ENCODE assay signal across 15 cellular contexts in the genomic region with DNA sequence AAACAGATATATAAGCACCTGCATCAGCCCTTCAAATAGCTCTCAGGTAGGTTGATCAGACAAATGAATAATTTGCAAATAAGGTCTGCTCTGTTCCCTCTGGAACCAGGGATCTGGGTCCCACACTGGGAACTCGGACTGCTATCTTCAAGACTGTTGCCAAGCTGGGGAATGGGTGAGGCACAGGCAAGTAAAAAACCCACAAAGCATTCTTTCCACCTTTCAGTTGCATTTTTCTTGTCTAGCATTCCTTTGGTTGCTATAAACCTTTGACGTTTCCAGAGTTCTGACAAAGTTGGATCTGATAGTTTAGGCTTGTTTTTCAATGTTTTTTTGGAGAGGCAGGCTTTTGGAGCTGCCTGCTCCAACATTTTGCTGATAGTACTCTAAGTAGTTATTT. TPM values are rescaled to one million over a fixed set of nuclear protein-coding genes. Genes with fewer than 3 reads are reported as not detected.
DNase-seq lines count a peak whose midpoint lies in the region; ATAC-seq and TF ChIP-seq lines count a peak whose summit lies in the region.
"Had no signal": no experiment of that assay in that cellular context is flagged by ENCODE, and none has a peak within 500 bp of the region (broad histone marks: within the 10 kb centered on the region; RNA-seq: fewer than 3 reads in every experiment).

No MANE protein-coding gene starts in this region.

- H3K27ac ChIP-seq in coronary artery: no peak overlapping the region

- no peaks in the 10 kb centered on the region for H3K36me3 Mint-ChIP-seq in WTC11

- CTCF ChIA-PET in WTC11 (lab: Charles Lee): no interaction called here

- intact Hi-C loops in left colon (cut with DNase I, micrococcal nuclease): no loop called here

- H3K4me3 Mint-ChIP-seq in WTC11: no peak overlapping the region
- H3K4me3 Mint-ChIP-seq: B cell; CD4-positive, alpha-beta memory T cell had no signal

- peaks cover 13% of the 10 kb centered on the region for H3K4me1 Mint-ChIP-seq in WTC11
- H3K4me1 Mint-ChIP-seq: B cell had no signal

- H3K27me3 Mint-ChIP-seq in WTC11 (ENCODE audit: low read depth): no peaks in the 10 kb centered on the region
- H3K27me3 Mint-ChIP-seq: B cell; CD4-positive, alpha-beta memory T cell had no signal

- POLR2A ChIA-PET in WTC11 (lab: Charles Lee): interaction anchor here (0.9 kb wide), 1 partner anchor 20 kb away, joined by 4 read pairs; a partner anchor contains a TSS

- H3K9me3 Mint-ChIP-seq in WTC11: no peaks in the 10 kb centered on the region

- ATAC-seq in WTC11: no peak; the same call in 1 of the 2 replicates
- peak; percentile 30 for ATAC-seq in left colon

- TF ChIP-seq CTCF in WTC11 (IDR thresholded peaks at IDR 0.05): no peak
- TF ChIP-seq CTCF in choroid plexus epithelial cell (conservative IDR thresholded peaks at IDR 0.05; ENCODE audit: low read depth, low read length): no peak
- no peak for TF ChIP-seq CTCF in coronary artery (IDR thresholded peaks at IDR 0.05)

- H3K4me3 ChIP-seq in choroid plexus epithelial cell (ENCODE audit: low read depth, low read length): no peak overlapping the region
- H3K4me3 ChIP-seq in coronary artery: no peak overlapping the region

- H3K27ac Mint-ChIP-seq in WTC11: peak overlapping the region; percentile 47; the same call in 1 of the 2 replicates
- H3K27ac Mint-ChIP-seq: B cell; CD4-positive, alpha-beta memory T cell had no signal

- DNase-seq in WTC11 (ENCODE audit: low spot score) (no peak), choroid plexus epithelial cell (ENCODE audit: low read depth) (peak; percentile 13), left colon (no peak), coronary artery (ENCODE audit: low spot score) (no peak), HPDE6-E6E7 (ENCODE audit: extremely low spot score) (no peak), cerebellar nuclear complex (lab: John Stamatoyannopoulos, UW) (no peak)
- DNase-seq in activated effector memory CD4-positive, alpha-beta T cell treated with Interleukin-2 at 50 U/mL for 16 hours: no peak
- DNase-seq: C1 segment of cervical spinal cord; CD4-positive, alpha-beta memory T cell; DMS79; EL; GDM1; H7; IMR-90 had no signal

TF ChIP-seq in WTC11, 78 proteins besides CTCF, POLR2A, EP300 and RAD21 (continues in another document):
- TF ChIP-seq PRRX2 (CRISPR knock-in tag; IDR thresholded peaks at IDR 0.05): no peak
- TF ChIP-seq FOXP1 (CRISPR knock-in tag; IDR thresholded peaks at IDR 0.05; ENCODE audit: borderline replicate concordance): no peak
- TF ChIP-seq ZNF671 (CRISPR knock-in tag; IDR thresholded peaks at IDR 0.05): no peak
- TF ChIP-seq, protein P1, sequence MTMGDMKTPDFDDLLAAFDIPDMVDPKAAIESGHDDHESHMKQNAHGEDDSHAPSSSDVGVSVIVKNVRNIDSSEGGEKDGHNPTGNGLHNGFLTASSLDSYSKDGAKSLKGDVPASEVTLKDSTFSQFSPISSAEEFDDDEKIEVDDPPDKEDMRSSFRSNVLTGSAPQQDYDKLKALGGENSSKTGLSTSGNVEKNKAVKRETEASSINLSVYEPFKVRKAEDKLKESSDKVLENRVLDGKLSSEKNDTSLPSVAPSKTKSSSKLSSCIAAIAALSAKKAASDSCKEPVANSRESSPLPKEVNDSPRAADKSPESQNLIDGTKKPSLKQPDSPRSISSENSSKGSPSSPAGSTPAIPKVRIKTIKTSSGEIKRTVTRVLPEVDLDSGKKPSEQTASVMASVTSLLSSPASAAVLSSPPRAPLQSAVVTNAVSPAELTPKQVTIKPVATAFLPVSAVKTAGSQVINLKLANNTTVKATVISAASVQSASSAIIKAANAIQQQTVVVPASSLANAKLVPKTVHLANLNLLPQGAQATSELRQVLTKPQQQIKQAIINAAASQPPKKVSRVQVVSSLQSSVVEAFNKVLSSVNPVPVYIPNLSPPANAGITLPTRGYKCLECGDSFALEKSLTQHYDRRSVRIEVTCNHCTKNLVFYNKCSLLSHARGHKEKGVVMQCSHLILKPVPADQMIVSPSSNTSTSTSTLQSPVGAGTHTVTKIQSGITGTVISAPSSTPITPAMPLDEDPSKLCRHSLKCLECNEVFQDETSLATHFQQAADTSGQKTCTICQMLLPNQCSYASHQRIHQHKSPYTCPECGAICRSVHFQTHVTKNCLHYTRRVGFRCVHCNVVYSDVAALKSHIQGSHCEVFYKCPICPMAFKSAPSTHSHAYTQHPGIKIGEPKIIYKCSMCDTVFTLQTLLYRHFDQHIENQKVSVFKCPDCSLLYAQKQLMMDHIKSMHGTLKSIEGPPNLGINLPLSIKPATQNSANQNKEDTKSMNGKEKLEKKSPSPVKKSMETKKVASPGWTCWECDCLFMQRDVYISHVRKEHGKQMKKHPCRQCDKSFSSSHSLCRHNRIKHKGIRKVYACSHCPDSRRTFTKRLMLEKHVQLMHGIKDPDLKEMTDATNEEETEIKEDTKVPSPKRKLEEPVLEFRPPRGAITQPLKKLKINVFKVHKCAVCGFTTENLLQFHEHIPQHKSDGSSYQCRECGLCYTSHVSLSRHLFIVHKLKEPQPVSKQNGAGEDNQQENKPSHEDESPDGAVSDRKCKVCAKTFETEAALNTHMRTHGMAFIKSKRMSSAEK (CRISPR knock-in tag; IDR thresholded peaks at IDR 0.05; ENCODE audit: borderline replicate concordance): no peak
- TF ChIP-seq, protein P2, sequence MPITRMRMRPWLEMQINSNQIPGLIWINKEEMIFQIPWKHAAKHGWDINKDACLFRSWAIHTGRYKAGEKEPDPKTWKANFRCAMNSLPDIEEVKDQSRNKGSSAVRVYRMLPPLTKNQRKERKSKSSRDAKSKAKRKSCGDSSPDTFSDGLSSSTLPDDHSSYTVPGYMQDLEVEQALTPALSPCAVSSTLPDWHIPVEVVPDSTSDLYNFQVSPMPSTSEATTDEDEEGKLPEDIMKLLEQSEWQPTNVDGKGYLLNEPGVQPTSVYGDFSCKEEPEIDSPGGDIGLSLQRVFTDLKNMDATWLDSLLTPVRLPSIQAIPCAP (CRISPR knock-in tag; IDR thresholded peaks at IDR 0.05): no peak
- no peak for TF ChIP-seq RELA (CRISPR knock-in tag; IDR thresholded peaks at IDR 0.05; ENCODE audit: borderline replicate concordance)
- no peak for TF ChIP-seq ESRRA (CRISPR knock-in tag; IDR thresholded peaks at IDR 0.05; ENCODE audit: borderline replicate concordance)
- TF ChIP-seq ZNF121 (CRISPR knock-in tag; IDR thresholded peaks at IDR 0.05): no peak
- TF ChIP-seq ZNF219 (CRISPR knock-in tag; IDR thresholded peaks at IDR 0.05; ENCODE audit: borderline replicate concordance): no peak
- TF ChIP-seq GRHL2 (CRISPR knock-in tag; IDR thresholded peaks at IDR 0.05; ENCODE audit: insufficient replicate concordance, severe bottlenecking): no peak
- TF ChIP-seq, protein P3, sequence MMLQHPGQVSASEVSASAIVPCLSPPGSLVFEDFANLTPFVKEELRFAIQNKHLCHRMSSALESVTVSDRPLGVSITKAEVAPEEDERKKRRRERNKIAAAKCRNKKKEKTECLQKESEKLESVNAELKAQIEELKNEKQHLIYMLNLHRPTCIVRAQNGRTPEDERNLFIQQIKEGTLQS (CRISPR knock-in tag; conservative IDR thresholded peaks at IDR 0.05): no peak
- TF ChIP-seq HMGA2 (CRISPR knock-in tag; IDR thresholded peaks at IDR 0.05): no peak
- TF ChIP-seq, protein P4, sequence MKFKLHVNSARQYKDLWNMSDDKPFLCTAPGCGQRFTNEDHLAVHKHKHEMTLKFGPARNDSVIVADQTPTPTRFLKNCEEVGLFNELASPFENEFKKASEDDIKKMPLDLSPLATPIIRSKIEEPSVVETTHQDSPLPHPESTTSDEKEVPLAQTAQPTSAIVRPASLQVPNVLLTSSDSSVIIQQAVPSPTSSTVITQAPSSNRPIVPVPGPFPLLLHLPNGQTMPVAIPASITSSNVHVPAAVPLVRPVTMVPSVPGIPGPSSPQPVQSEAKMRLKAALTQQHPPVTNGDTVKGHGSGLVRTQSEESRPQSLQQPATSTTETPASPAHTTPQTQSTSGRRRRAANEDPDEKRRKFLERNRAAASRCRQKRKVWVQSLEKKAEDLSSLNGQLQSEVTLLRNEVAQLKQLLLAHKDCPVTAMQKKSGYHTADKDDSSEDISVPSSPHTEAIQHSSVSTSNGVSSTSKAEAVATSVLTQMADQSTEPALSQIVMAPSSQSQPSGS (CRISPR knock-in tag; IDR thresholded peaks at IDR 0.05; ENCODE audit: borderline replicate concordance, low read depth): no peak
- TF ChIP-seq, protein P5, sequence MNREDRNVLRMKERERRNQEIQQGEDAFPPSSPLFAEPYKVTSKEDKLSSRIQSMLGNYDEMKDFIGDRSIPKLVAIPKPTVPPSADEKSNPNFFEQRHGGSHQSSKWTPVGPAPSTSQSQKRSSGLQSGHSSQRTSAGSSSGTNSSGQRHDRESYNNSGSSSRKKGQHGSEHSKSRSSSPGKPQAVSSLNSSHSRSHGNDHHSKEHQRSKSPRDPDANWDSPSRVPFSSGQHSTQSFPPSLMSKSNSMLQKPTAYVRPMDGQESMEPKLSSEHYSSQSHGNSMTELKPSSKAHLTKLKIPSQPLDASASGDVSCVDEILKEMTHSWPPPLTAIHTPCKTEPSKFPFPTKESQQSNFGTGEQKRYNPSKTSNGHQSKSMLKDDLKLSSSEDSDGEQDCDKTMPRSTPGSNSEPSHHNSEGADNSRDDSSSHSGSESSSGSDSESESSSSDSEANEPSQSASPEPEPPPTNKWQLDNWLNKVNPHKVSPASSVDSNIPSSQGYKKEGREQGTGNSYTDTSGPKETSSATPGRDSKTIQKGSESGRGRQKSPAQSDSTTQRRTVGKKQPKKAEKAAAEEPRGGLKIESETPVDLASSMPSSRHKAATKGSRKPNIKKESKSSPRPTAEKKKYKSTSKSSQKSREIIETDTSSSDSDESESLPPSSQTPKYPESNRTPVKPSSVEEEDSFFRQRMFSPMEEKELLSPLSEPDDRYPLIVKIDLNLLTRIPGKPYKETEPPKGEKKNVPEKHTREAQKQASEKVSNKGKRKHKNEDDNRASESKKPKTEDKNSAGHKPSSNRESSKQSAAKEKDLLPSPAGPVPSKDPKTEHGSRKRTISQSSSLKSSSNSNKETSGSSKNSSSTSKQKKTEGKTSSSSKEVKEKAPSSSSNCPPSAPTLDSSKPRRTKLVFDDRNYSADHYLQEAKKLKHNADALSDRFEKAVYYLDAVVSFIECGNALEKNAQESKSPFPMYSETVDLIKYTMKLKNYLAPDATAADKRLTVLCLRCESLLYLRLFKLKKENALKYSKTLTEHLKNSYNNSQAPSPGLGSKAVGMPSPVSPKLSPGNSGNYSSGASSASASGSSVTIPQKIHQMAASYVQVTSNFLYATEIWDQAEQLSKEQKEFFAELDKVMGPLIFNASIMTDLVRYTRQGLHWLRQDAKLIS (CRISPR knock-in tag; IDR thresholded peaks at IDR 0.05; ENCODE audit: borderline replicate concordance): no peak
- TF ChIP-seq ZNF317 (CRISPR knock-in tag; IDR thresholded peaks at IDR 0.05; ENCODE audit: borderline replicate concordance, low read depth): no peak

RNA-seq across cellular contexts. Expression of a gene that starts 20.1 kb away (rescaled TPM):
- total RNA-seq in WTC11 (2021) (3.5 to 6.1 TPM (median 5.3 TPM) in 3 replicates), left colon (10 to 100 TPM; 19.5 to 30.9 TPM)
